ENCODE assay signal across 26 cellular contexts in genomic region chr7:68925241-68925640, GRCh38.
DNase-seq lines count a peak whose midpoint lies in the region; ATAC-seq and TF ChIP-seq lines count a peak whose summit lies in the region.
"Had no signal": no experiment of that assay in that cellular context is flagged by ENCODE, and none has a peak within 500 bp of the region (broad histone marks: within the 10 kb centered on the region; RNA-seq: fewer than 3 reads in every experiment).

No MANE protein-coding gene starts in this region.

- intact Hi-C loops in upper lobe of right lung (cut with DNase I), result no loop called here

- H3K27ac ChIP-seq in upper lobe of right lung, result no peak overlapping the region
- H3K27ac ChIP-seq in effector memory CD4-positive, alpha-beta T cell (ENCODE audit: insufficient read depth, low read length, poor library complexity, severe bottlenecking), result no peak overlapping the region
- H3K27ac ChIP-seq: BLaER1, ovary had no signal

- H3K4me3 ChIP-seq in upper lobe of right lung, result no peak overlapping the region
- no peak overlapping the region for H3K4me3 ChIP-seq in effector memory CD4-positive, alpha-beta T cell (ENCODE audit: insufficient read depth, low read depth, low read length, poor library complexity, severe bottlenecking)
- H3K4me3 ChIP-seq: BLaER1, ovary had no signal

- DNase-seq in COLO668 (lab: John Stamatoyannopoulos, UW; ENCODE audit: unreplicated experiment) (peak; percentile 2), DMS79 treated with DMSO at 0.1 percent for 48 hours (lab: John Stamatoyannopoulos, UW) (peak; percentile 61), NCI-H187 treated with DMSO at 0.1 percent for 48 hours (lab: John Stamatoyannopoulos, UW) (peak; percentile 65), NCI-H748 treated with DMSO at 0.1 percent for 48 hours (lab: John Stamatoyannopoulos, UW) (peak; percentile 96), upper lobe of right lung (no peak), GM13976 (ENCODE audit: low spot score) (no peak), middle frontal gyrus (ENCODE audit: extremely low spot score, low spot score) (no peak)
- no peak for DNase-seq in effector memory CD4-positive, alpha-beta T cell
- DNase-seq: activated CD4-positive, alpha-beta T cell treated with anti-CD3 and anti-CD28 coated beads, Interleukin-2, amount 50 U/mL, for 4 hours; amniotic stem cell; cerebellar nuclear complex; dermis blood vessel endothelial cell; GDM1; head of caudate nucleus; Karpas-422; NCI-H226; nephron progenitor cell; OCI-M1; ovary; SK-N-SH; small intestine; stimulated activated naive B cell treated with anti-CD40 and anti-IgM and Interleukin-4, amounts not matched to agents 10 μg/mL and 1 μg/mL and 100 μg/mL, for 72 hours had no signal

- no peaks in the 10 kb centered on the region for H3K36me3 ChIP-seq in upper lobe of right lung
- no peaks in the 10 kb centered on the region for H3K36me3 ChIP-seq in effector memory CD4-positive, alpha-beta T cell (ENCODE audit: control insufficient read depth, insufficient read depth, low read length)
- H3K36me3 ChIP-seq: BLaER1, ovary had no signal

- H3K9me3 ChIP-seq in upper lobe of right lung, result no peaks in the 10 kb centered on the region
- H3K9me3 ChIP-seq in effector memory CD4-positive, alpha-beta T cell (ENCODE audit: control insufficient read depth, low read length), result no peaks in the 10 kb centered on the region
- H3K9me3 ChIP-seq: ovary, SK-N-SH had no signal

- in situ Hi-C loops in GM13976 (cut with MboI; ENCODE audit: low sequenced_read_pairs, unreplicated experiment), result no loop called here

- ATAC-seq in upper lobe of right lung, result no peak
- ATAC-seq: esophagus mucosa; HCT116; left lobe of liver; stimulated activated naive B cell treated with anti-CD40 and anti-IgM and Interleukin-4, amounts not matched to agents 10 μg/mL and 1 μg/mL and 100 μg/mL, for 72 hours had no signal

- TF ChIP-seq CTCF in upper lobe of right lung (IDR thresholded peaks at IDR 0.05) (no peak), GM13976 (IDR thresholded peaks at IDR 0.05; ENCODE audit: borderline replicate concordance, control extremely low read depth, extremely low read depth, insufficient read depth, missing control alignments) (no peak)

- H3K4me1 ChIP-seq in upper lobe of right lung, result no peaks in the 10 kb centered on the region
- H3K4me1 ChIP-seq in effector memory CD4-positive, alpha-beta T cell (ENCODE audit: control insufficient read depth, insufficient read depth, low read length, poor library complexity, severe bottlenecking), result no peaks in the 10 kb centered on the region
- H3K4me1 ChIP-seq: BLaER1 had no signal

- H3K27me3 ChIP-seq in upper lobe of right lung, result no peaks in the 10 kb centered on the region
- H3K27me3 ChIP-seq in effector memory CD4-positive, alpha-beta T cell (replicated peaks; ENCODE audit: control insufficient read depth, insufficient read depth, low read length, poor library complexity, severe bottlenecking), result no peaks in the 10 kb centered on the region
- H3K27me3 ChIP-seq: BLaER1, ovary had no signal

Comparison
In these comparisons a context has a peak if more than half of its experiments do, and no peak if none do; other contexts are left out.
1. DNase-seq: peak in COLO668 (single experiment), DMS79 treated with DMSO at 0.1 percent for 48 hours (single experiment), NCI-H187 treated with DMSO at 0.1 percent for 48 hours (single experiment) and NCI-H748 treated with DMSO at 0.1 percent for 48 hours (single experiment); none in upper lobe of right lung (single experiment), GM13976 (single experiment), effector memory CD4-positive, alpha-beta T cell (0 of 3) and middle frontal gyrus (single experiment).